In genomic region chr12:125089083-125089482, GRCh38 we compare ENCODE assay signal across 19 cellular contexts. TPM values are rescaled to one million over a fixed set of nuclear protein-coding genes. Genes with fewer than 3 reads are reported as not detected.
DNase-seq lines count a peak whose midpoint lies in the region; ATAC-seq, FAIRE-seq and TF ChIP-seq lines count a peak whose summit lies in the region.
"Had no signal": no experiment of that assay in that cellular context is flagged by ENCODE, and none has a peak within 500 bp of the region (broad histone marks: within the 10 kb centered on the region; RNA-seq: fewer than 3 reads in every experiment).

No MANE protein-coding gene starts in this region.

- no peak for TF ChIP-seq POLR2A in K562 (conservative IDR thresholded peaks at IDR 0.05)

- WGBS in K562 (ENCODE audit: insufficient coverage, low coverage, missing lambda C conversion rate) = 56% methylated on average over 9 of the region's 9 CpGs

- peak; percentile 43 to 55 (median 48) for TF ChIP-seq CTCF in K562 (IDR thresholded peaks at IDR 0.05 in 2 of 3, conservative IDR thresholded peaks at IDR 0.05 in 1 of 3; ENCODE audit: insufficient read depth in 2 of 3, low read depth in 1 of 3, low read length in 3 of 3)

- H3K27me3 ChIP-seq in K562 (ENCODE audit: control insufficient read depth in 2 of 2, insufficient read depth in 2 of 2, low read length in 2 of 2) = no peaks in the 10 kb centered on the region
- H3K27me3 ChIP-seq: left lung, transverse colon had no signal

- H3K4me3 ChIP-seq in K562 = no peak overlapping the region
- H3K4me3 ChIP-seq: left lung, transverse colon had no signal

- no peaks in the 10 kb centered on the region for H3K79me2 ChIP-seq in K562 (ENCODE audit: control insufficient read depth, insufficient read depth, low read length)

- ATAC-seq in K562 = peak; percentile 76
- ATAC-seq in GM19395 (IDR thresholded peaks at IDR 0.05; ENCODE audit: unreplicated experiment) = no peak
- ATAC-seq: left lung; natural killer cell; stimulated activated naive CD8-positive, alpha-beta T cell treated with anti-CD3 and anti-CD28 coated beads, Interleukin-15, amount 100 ng/mL, for 72 hours had no signal

- BruUV-seq in K562 (replicated peaks; lab: Mats Ljungman, UMichigan) = no TSS peak

- no peaks in the 10 kb centered on the region for H3K9me1 ChIP-seq in K562 (ENCODE audit: control insufficient read depth, insufficient read depth, low read length)

- CTCF ChIA-PET in K562 (lab: Yijun Ruan, JAX; ENCODE audit: low intra/inter-chr PET ratio) = no interaction called here

- no peak overlapping the region for H3K27ac ChIP-seq in K562 (ENCODE audit: extremely low read depth, low read depth, low read length)
- H3K27ac ChIP-seq: left lung, transverse colon had no signal

- H3K9me3 ChIP-seq in K562 (replicated peaks; ENCODE audit: control insufficient read depth, insufficient read depth, low read depth, low read length) = no peaks in the 10 kb centered on the region
- H3K9me3 ChIP-seq: left lung, transverse colon had no signal

- POLR2A ChIA-PET in K562 (lab: Yijun Ruan, JAX) = interaction anchor here (0.6 to 1.1 kb wide), 5 partner anchors 16 to 1740 kb away, joined by 3 to 4 read pairs (median 3); no protein-coding TSS in a partner anchor

- H3K9ac ChIP-seq in K562 (ENCODE audit: insufficient read depth in 1 of 2, low read depth in 2 of 2, low read length in 2 of 2) = no peak overlapping the region

- peaks cover 22% of the 10 kb centered on the region; the same call in 2 of the 3 replicates for H3K36me3 ChIP-seq in K562 (ENCODE audit: control insufficient read depth, insufficient read depth, low read length)

- H2AFZ ChIP-seq in K562 (ENCODE audit: low read depth, low read length) = no peak overlapping the region

- H3K4me1 ChIP-seq in K562 (replicated peaks in 1 of 2; ENCODE audit: control insufficient read depth in 2 of 2, insufficient read depth in 2 of 2, low read length in 2 of 2) = peaks cover 3 to 22% of the 10 kb centered on the region in 2 experiments; a peak in 4 of 5 replicates

- no peak for TF ChIP-seq EP300 in K562 (IDR thresholded peaks at IDR 0.05; ENCODE audit: low read length)

- intact Hi-C loops in K562 (cut with micrococcal nuclease) = no loop called here

- in situ Hi-C loops in K562 (cut with MboI) = no loop called here

- FAIRE-seq in K562 (lab: Jason Lieb, UNC) = peak; percentile 37
- FAIRE-seq: A204.1 had no signal

- H3K4me2 ChIP-seq in K562 (ENCODE audit: insufficient read depth, low read length) = no peak overlapping the region

- H4K20me1 ChIP-seq in K562 (replicated peaks; ENCODE audit: control insufficient read depth, insufficient read depth, low read length) = no peaks in the 10 kb centered on the region

- peak in 1 of 2 experiments; percentile 30; a peak in 1 of 4 replicates for TF ChIP-seq RAD21 in K562 (CRISPR knock-in tag; conservative IDR thresholded peaks at IDR 0.05 in 1 of 2, IDR thresholded peaks at IDR 0.05 in 1 of 2)

- DNase-seq in NCI-H2171 treated with DMSO at 0.1 percent for 48 hours (lab: John Stamatoyannopoulos, UW) (peak; percentile 42), NCI-H2171 (lab: John Stamatoyannopoulos, UW) (no peak), NCI-H146 (lab: John Stamatoyannopoulos, UW) (peak; percentile 99), K562 (ENCODE audit: extremely low read depth in 1 of 4, low spot score in 3 of 4) (peak; percentile 21 to 66 (median 52)), smooth muscle cell of the brain vasculature (ENCODE audit: low read depth, low spot score) (peak; percentile 84), GM19238 (ENCODE audit: insufficient read length, low spot score) (no peak), DMS53 (lab: John Stamatoyannopoulos, UW) (no peak)
- DNase-seq: activated CD4-positive, alpha-beta T cell treated with anti-CD3 and anti-CD28 coated beads, Interleukin-2, amount 50 U/mL, for 4 hours; activated gamma-delta T cell; HCEC 1CT; left lung; midbrain; natural killer cell; NCI-H1048; NCI-H510A treated with DMSO at 0.1 percent for 48 hours; stimulated activated naive CD8-positive, alpha-beta T cell treated with anti-CD3 and anti-CD28 coated beads, Interleukin-15, amount 100 ng/mL, for 72 hours; transverse colon had no signal

TF ChIP-seq in K562, 482 proteins besides CTCF, POLR2A, EP300 and RAD21 (continues in another document):
- no peak for TF ChIP-seq PHF8 (IDR thresholded peaks at IDR 0.05; ENCODE audit: borderline replicate concordance, low read length)

RNA-seq across cellular contexts. Expression of gene AACS, which starts 23.8 kb away (rescaled TPM):
- 70.2 and 94.5 TPM in 2 replicates for total RNA-seq in K562 (2011; cell fraction: chromatin; rRNA removed; ENCODE audit: low replicate concordance)
- total RNA-seq in K562 (2011; cell fraction: nucleolus; rRNA removed) = 32.8 and 38.7 TPM in 2 replicates
- 53.8 and 66.5 TPM in 2 replicates for total RNA-seq in K562 (2011; cell fraction: nucleoplasm; rRNA removed)
- total RNA-seq in K562 (2014; rRNA removed) = 5.9 and 8.0 TPM in 2 replicates
- total RNA-seq in K562 (2014; rRNA removed; fragmentation: Illumina TruSeq; extraction: Trizol) = 4.3 and 5.5 TPM in 2 replicates
- 4.9 and 6.0 TPM in 2 replicates for total RNA-seq in K562 (2015; rRNA removed; fragmentation: Illumina TruSeq; extraction: Trizol)
- total RNA-seq in K562 (2021) = 13.0 and 13.5 TPM in 2 replicates
- polyA plus RNA-seq in K562 (2011; rRNA removed) = 5.5 and 6.3 TPM in 2 replicates
- 4.7 and 6.1 TPM in 2 replicates for polyA plus RNA-seq in K562 (2011; cell fraction: cytosol; rRNA removed)
- 13.1 and 25.4 TPM in 2 replicates for polyA plus RNA-seq in K562 (2011; cell fraction: nucleus; rRNA removed)
- 8.4 and 12.8 TPM in 2 replicates for polyA plus RNA-seq in K562 (2012)
- polyA plus RNA-seq in K562 (2014; fragmentation: Illumina TruSeq; extraction: Trizol) = 6.2 and 7.5 TPM in 2 replicates
- 1 to 10 TPM; 2.4 TPM for polyA plus RNA-seq in K562 (2014; fragmentation: Nextera tagmentation; extraction: Ambion mirVana)
- 6.7 and 8.0 TPM in 2 replicates for polyA plus RNA-seq in K562 (2014; rRNA removed)
- polyA minus RNA-seq in K562 (2011; rRNA and poly(A)+ RNA removed) = 9.2 and 16.2 TPM in 2 replicates
- polyA minus RNA-seq in K562 (2011; cell fraction: cytosol; rRNA and poly(A)+ RNA removed) = 4.3 and 8.6 TPM in 2 replicates
- 10.0 and 10.8 TPM in 2 replicates for polyA minus RNA-seq in K562 (2011; cell fraction: nucleus; rRNA and poly(A)+ RNA removed)

Comparison
In these comparisons a context has a peak if more than half of its experiments do, and no peak if none do; other contexts are left out.
1. DNase-seq: peak in NCI-H2171 treated with DMSO at 0.1 percent for 48 hours (single experiment), NCI-H146 (single experiment), K562 (4 of 4) and smooth muscle cell of the brain vasculature (single experiment); none in NCI-H2171 (single experiment), GM19238 (single experiment) and DMS53 (single experiment).